ENCODE assay signal across 16 cellular contexts in genomic region chr4:19850909-19851308, GRCh38.
DNase-seq lines count a peak whose midpoint lies in the region; ATAC-seq, FAIRE-seq and TF ChIP-seq lines count a peak whose summit lies in the region.
"Had no signal": no experiment of that assay in that cellular context is flagged by ENCODE, and none has a peak within 500 bp of the region (broad histone marks: within the 10 kb centered on the region; RNA-seq: fewer than 3 reads in every experiment).

No MANE protein-coding gene starts in this region.

- H3K4me2 ChIP-seq in PC-3 (ENCODE audit: low read length) (peak overlapping the region; percentile 74), endothelial cell of umbilical vein (ENCODE audit: insufficient read depth, low read length) (no peak overlapping the region)

- no peaks in the 10 kb centered on the region for H3K27me3 ChIP-seq in PC-3 (ENCODE audit: low read length)
- H3K27me3 ChIP-seq in endothelial cell of umbilical vein (ENCODE audit: control insufficient read depth in 2 of 2, insufficient read depth in 2 of 2, low read length in 2 of 2), result no peaks in the 10 kb centered on the region
- H3K27me3 ChIP-seq in psoas muscle (ENCODE audit: insufficient read depth in 3 of 3, low read length in 2 of 3), result no peaks in the 10 kb centered on the region
- H3K27me3 ChIP-seq: right atrium auricular region had no signal

- peak; percentile 85 for DNase-seq in EL
- DNase-seq in PC-3, result peak; percentile 92
- peak; percentile 31 for DNase-seq in endothelial cell of umbilical vein (ENCODE audit: low read depth, low spot score)
- no peak for DNase-seq in nephron progenitor cell
- no peak for DNase-seq in NCI-H187 treated with DMSO at 0.1 percent for 48 hours (lab: John Stamatoyannopoulos, UW)
- DNase-seq in activated gamma-delta T cell (lab: John Stamatoyannopoulos, UW), result no peak
- no peak for DNase-seq in RPMI8226
- no peak for DNase-seq in psoas muscle
- DNase-seq: activated CD4-positive, CD25-positive, alpha-beta regulatory T cell treated with anti-CD3 and anti-CD28 coated beads, Interleukin-2, amount 50 U/mL, for 72 hours; activated T-cell treated with anti-CD3 and anti-CD28 coated beads, Interleukin-2, amount 50 U/mL, for 72 hours; head of caudate nucleus; NCI-H446 treated with DMSO at 0.1 percent for 48 hours; SHP77 treated with DMSO at 0.1 percent for 48 hours had no signal

- peak overlapping the region; percentile 64 for H3K27ac Mint-ChIP-seq in nephron progenitor cell
- H3K27ac Mint-ChIP-seq: activated T-cell treated with anti-CD3 and anti-CD28 coated beads, Interleukin-2, amount 50 U/mL, for 72 hours; mesothelial cell of epicardium had no signal

- peak; percentile 54 for FAIRE-seq in endothelial cell of umbilical vein (lab: Jason Lieb, UNC)
- FAIRE-seq: GM19239 had no signal

- H3K4me3 Mint-ChIP-seq in nephron progenitor cell, result no peak overlapping the region
- H3K4me3 Mint-ChIP-seq: activated T-cell treated with anti-CD3 and anti-CD28 coated beads, Interleukin-2, amount 50 U/mL, for 72 hours; mesothelial cell of epicardium had no signal

- no TSS peak for BruUV-seq in PC-3 (replicated peaks; lab: Mats Ljungman, UMichigan)
- no TSS peak for BruUV-seq in endothelial cell of umbilical vein (replicated peaks; lab: Mats Ljungman, UMichigan)

- H3K9me1 ChIP-seq in endothelial cell of umbilical vein (replicated peaks; ENCODE audit: control insufficient read depth, extremely low read depth, insufficient read depth, low read length), result no peaks in the 10 kb centered on the region

- 56 to 75% (median 72%) methylated on average over 5 of the region's 5 CpGs for WGBS in psoas muscle, 3 donors

- peaks cover 3% of the 10 kb centered on the region for H3F3A ChIP-seq in PC-3 (ENCODE audit: low read length, unreplicated experiment)

- H3K27ac ChIP-seq in PC-3 (ENCODE audit: low read length), result peak overlapping the region; percentile 89
- H3K27ac ChIP-seq in endothelial cell of umbilical vein (ENCODE audit: insufficient read depth, low read depth, low read length), result no peak overlapping the region
- no peak overlapping the region for H3K27ac ChIP-seq in psoas muscle
- H3K27ac ChIP-seq: right atrium auricular region had no signal

- peaks cover 2% of the 10 kb centered on the region for H3K27me3 Mint-ChIP-seq in nephron progenitor cell (ENCODE audit: low read depth, poor library complexity)

- POLR2A ChIA-PET in PC-3 (lab: Charles Lee; ENCODE audit: unreplicated experiment), result no interaction called here
- POLR2A ChIA-PET in endothelial cell of umbilical vein (lab: Charles Lee), result no interaction called here

- H4K20me1 ChIP-seq in PC-3 (ENCODE audit: low read length) (no peaks in the 10 kb centered on the region), endothelial cell of umbilical vein (replicated peaks; ENCODE audit: control insufficient read depth, extremely low read depth, insufficient read depth, low read length) (no peaks in the 10 kb centered on the region)

- peaks cover 6% of the 10 kb centered on the region for H3K9me3 Mint-ChIP-seq in nephron progenitor cell

- TF ChIP-seq POLR2A in endothelial cell of umbilical vein (IDR thresholded peaks at IDR 0.05; ENCODE audit: low read depth, low read length), result no peak

- ATAC-seq in PC-3, result peak; percentile 99
- no peak for ATAC-seq in psoas muscle
- ATAC-seq: activated T-cell treated with anti-CD3 and anti-CD28 coated beads, Interleukin-2, amount 50 U/mL, for 72 hours had no signal

- H3K4me1 ChIP-seq in PC-3 (ENCODE audit: insufficient read depth, low read length), result peaks cover 18% of the 10 kb centered on the region
- H3K4me1 ChIP-seq in endothelial cell of umbilical vein (ENCODE audit: control insufficient read depth, extremely low read depth, insufficient read depth, low read length), result no peaks in the 10 kb centered on the region
- no peaks in the 10 kb centered on the region for H3K4me1 ChIP-seq in psoas muscle
- H3K4me1 ChIP-seq: right atrium auricular region had no signal

- H3K36me3 ChIP-seq in PC-3 (ENCODE audit: low read depth, low read length) (no peaks in the 10 kb centered on the region), endothelial cell of umbilical vein (ENCODE audit: control insufficient read depth in 2 of 2, extremely low read depth in 1 of 2, insufficient read depth in 2 of 2, low read length in 2 of 2) (no peaks in the 10 kb centered on the region), psoas muscle (ENCODE audit: insufficient read depth in 1 of 2, low read depth in 1 of 2) (no peaks in the 10 kb centered on the region)
- H3K36me3 ChIP-seq: right atrium auricular region had no signal

- intact Hi-C loops in PC-3 (cut with micrococcal nuclease), result no loop called here
- intact Hi-C loops in endothelial cell of umbilical vein (cut with micrococcal nuclease), result no loop called here
- intact Hi-C loops in psoas muscle (cut with DNase I), result no loop called here

- peak overlapping the region; percentile 60 for H3K9ac ChIP-seq in PC-3 (ENCODE audit: low read length)
- no peak overlapping the region for H3K9ac ChIP-seq in endothelial cell of umbilical vein (replicated peaks; ENCODE audit: extremely low read depth, insufficient read depth, low read length)

- dilution Hi-C loops in endothelial cell of umbilical vein (cut with MboI; ENCODE audit: extremely low pct_ligation_motif_present, low sequenced_read_pairs), result no loop called here

- H3K9me3 ChIP-seq in PC-3 (ENCODE audit: low read length) (no peaks in the 10 kb centered on the region), endothelial cell of umbilical vein (replicated peaks; ENCODE audit: control insufficient read depth, insufficient read depth, low read length) (no peaks in the 10 kb centered on the region), psoas muscle (no peaks in the 10 kb centered on the region)
- H3K9me3 ChIP-seq: right atrium auricular region had no signal

- CTCF ChIA-PET in PC-3 (lab: Charles Lee) (interaction anchor here (0.5 to 1.4 kb wide), 3 partner anchors 140 to 412 kb away, joined by 3 to 5 read pairs (median 4); no protein-coding TSS in a partner anchor), endothelial cell of umbilical vein (lab: Charles Lee) (interaction anchor here (1.5 kb wide), 1 partner anchor 397 kb away, joined by 3 read pairs; no protein-coding TSS in a partner anchor)

- no peaks in the 10 kb centered on the region for H3K4me1 Mint-ChIP-seq in nephron progenitor cell
- H3K4me1 Mint-ChIP-seq: mesothelial cell of epicardium had no signal

- TF ChIP-seq CTCF in PC-3 (conservative IDR thresholded peaks at IDR 0.05; ENCODE audit: low read depth, low read length) (peak; percentile 54), endothelial cell of umbilical vein (IDR thresholded peaks at IDR 0.05; ENCODE audit: extremely low read depth in 1 of 2, insufficient read depth in 1 of 2, low read depth in 1 of 2, low read length in 2 of 2) (no peak), nephron progenitor cell (IDR thresholded peaks at IDR 0.05) (no peak), psoas muscle (IDR thresholded peaks at IDR 0.05) (no peak)

- no peaks in the 10 kb centered on the region for H3K79me2 ChIP-seq in PC-3 (ENCODE audit: low read length)
- H3K79me2 ChIP-seq in endothelial cell of umbilical vein (ENCODE audit: control insufficient read depth, insufficient read depth, low read length), result no peaks in the 10 kb centered on the region

- peak overlapping the region; percentile 72 for H2AFZ ChIP-seq in PC-3 (ENCODE audit: low read length)
- H2AFZ ChIP-seq in endothelial cell of umbilical vein (ENCODE audit: low read depth, low read length), result peak overlapping the region; percentile 35

- peak overlapping the region; percentile 29; the same call in 1 of the 2 replicates for H3K4me3 ChIP-seq in PC-3 (ENCODE audit: low read length)
- no peak overlapping the region for H3K4me3 ChIP-seq in endothelial cell of umbilical vein (replicated peaks in 1 of 3; ENCODE audit: insufficient read depth in 1 of 3, low read depth in 1 of 3, low read length in 3 of 3)
- no peak overlapping the region for H3K4me3 ChIP-seq in psoas muscle
- H3K4me3 ChIP-seq: right atrium auricular region had no signal

- H3K9me2 ChIP-seq in PC-3 (replicated peaks; ENCODE audit: low read length), result no peaks in the 10 kb centered on the region

- H3K36me3 Mint-ChIP-seq in nephron progenitor cell (ENCODE audit: low read depth), result no peaks in the 10 kb centered on the region
- H3K36me3 Mint-ChIP-seq: mesothelial cell of epicardium had no signal

TF ChIP-seq in endothelial cell of umbilical vein, 7 proteins besides CTCF, POLR2A, EP300 and RAD21:
- TF ChIP-seq FOS (IDR thresholded peaks at IDR 0.05; ENCODE audit: borderline replicate concordance, insufficient read depth, low read length), result peak; percentile 17
- TF ChIP-seq GATA2 (IDR thresholded peaks at IDR 0.05; ENCODE audit: insufficient read depth, insufficient read length, low read depth, low read length), result no peak
TF ChIP-seq in endothelial cell of umbilical vein: peak in this region for 1.

Comparison
In these comparisons a context has a peak if more than half of its experiments do, and no peak if none do; other contexts are left out.
1. DNase-seq: peak in EL (single experiment), PC-3 (single experiment) and endothelial cell of umbilical vein (single experiment); none in nephron progenitor cell (single experiment), NCI-H187 treated with DMSO at 0.1 percent for 48 hours (single experiment), activated gamma-delta T cell (single experiment), RPMI8226 (single experiment) and psoas muscle (0 of 2).